In the genomic region with DNA sequence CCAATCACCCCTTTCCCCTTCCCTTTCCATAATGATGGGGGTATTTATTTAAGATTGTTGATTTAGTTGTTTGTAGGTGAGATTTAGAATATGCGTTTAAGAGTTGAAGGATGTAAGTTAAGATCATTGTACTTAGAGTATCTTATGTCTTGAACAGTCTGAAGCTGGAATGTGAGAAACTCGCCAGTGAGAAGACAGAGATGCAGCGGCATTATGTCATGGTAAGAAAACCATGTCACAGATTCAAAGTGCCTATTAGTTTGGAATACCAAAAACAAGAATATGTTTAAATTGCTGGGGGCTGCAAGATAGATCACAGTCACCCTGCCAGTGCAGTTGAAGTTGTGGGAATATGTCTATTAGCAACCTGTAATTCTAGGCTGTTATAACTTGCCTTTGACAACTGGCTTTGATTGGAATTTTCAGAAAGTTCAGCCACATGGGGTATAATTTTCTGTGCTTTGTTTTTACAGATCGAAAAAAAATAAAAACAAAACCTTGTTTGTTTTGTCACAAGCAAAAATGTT, we compare ENCODE assay signal across 9 cellular contexts. TPM values are rescaled to one million over a fixed set of nuclear protein-coding genes. Genes with fewer than 3 reads are reported as not detected.
A peak's percentile ranks its signal among the peaks of the same experiment; 100 is the strongest.
DNase-seq lines count a peak whose midpoint lies in the region; ATAC-seq and TF ChIP-seq lines count a peak whose summit lies in the region.
"Had no signal": no experiment of that assay in that cellular context is flagged by ENCODE, and none has a peak within 500 bp of the region (broad histone marks: within the 10 kb centered on the region; RNA-seq: fewer than 3 reads in every experiment).

No MANE protein-coding gene starts in this region.

- H3K27ac Mint-ChIP-seq in brain (peak overlapping the region in 4 of 5 experiments; percentile 92 to 96 (median 95)), memory B cell (no peak overlapping the region)

- H3K9me3 Mint-ChIP-seq in brain (peaks cover 0 to 4% (median 0%) of the 10 kb centered on the region in 5 experiments), memory B cell (no peaks in the 10 kb centered on the region)

- intact Hi-C loops in left cardiac atrium (cut with DNase I) (loop anchor here in 1 of 2 donors (5.0 to 10.0 kb wide), 2 partner anchors 38 to 90 kb away; no protein-coding TSS in a partner anchor), upper lobe of right lung (cut with DNase I) (no loop called here)

- peaks cover 57% of the 10 kb centered on the region for H3K27me3 Mint-ChIP-seq in brain
- peaks cover 3% of the 10 kb centered on the region for H3K27me3 Mint-ChIP-seq in memory B cell

- peaks cover 18% of the 10 kb centered on the region for H3K36me3 Mint-ChIP-seq in brain
- peaks cover 6% of the 10 kb centered on the region for H3K36me3 Mint-ChIP-seq in memory B cell

- H3K4me1 Mint-ChIP-seq in brain = peaks cover 55% of the 10 kb centered on the region
- peaks cover 35% of the 10 kb centered on the region for H3K4me1 Mint-ChIP-seq in memory B cell

- H3K27ac ChIP-seq in right atrium auricular region = peak overlapping the region; percentile 47 to 97
- no peak overlapping the region for H3K27ac ChIP-seq in upper lobe of right lung
- H3K27ac ChIP-seq: SK-N-MC had no signal

- H3K36me3 ChIP-seq in right atrium auricular region (no peaks in the 10 kb centered on the region), upper lobe of right lung (no peaks in the 10 kb centered on the region)

- H3K4me1 ChIP-seq in right atrium auricular region (peaks cover 0 to 47% of the 10 kb centered on the region in 2 donors), upper lobe of right lung (peaks cover 30% of the 10 kb centered on the region)

- no peaks in the 10 kb centered on the region for H3K27me3 ChIP-seq in right atrium auricular region
- no peaks in the 10 kb centered on the region for H3K27me3 ChIP-seq in upper lobe of right lung

- TF ChIP-seq CTCF in right atrium auricular region (IDR thresholded peaks at IDR 0.05) (no peak), brain (conservative IDR thresholded peaks at IDR 0.05) (no peak), upper lobe of right lung (IDR thresholded peaks at IDR 0.05) (no peak)

- H3K4me3 ChIP-seq in right atrium auricular region (peak overlapping the region in 1 of 2 donors; percentile 98), upper lobe of right lung (peak overlapping the region; percentile 92)
- H3K4me3 ChIP-seq: SK-N-MC had no signal

- no peak for ATAC-seq in left cardiac atrium
- no peak for ATAC-seq in memory B cell (ENCODE audit: low read depth)
- no peak for ATAC-seq in upper lobe of right lung

- H3K4me3 Mint-ChIP-seq in brain (peak overlapping the region; percentile 91 to 98 (median 95)), memory B cell (peak overlapping the region; percentile 9)

- H3K9me3 ChIP-seq in right atrium auricular region (no peaks in the 10 kb centered on the region), upper lobe of right lung (no peaks in the 10 kb centered on the region)

- no peak for DNase-seq in right atrium auricular region (ENCODE audit: low spot score)
- DNase-seq in left cardiac atrium = no peak
- no peak for DNase-seq in memory B cell (ENCODE audit: low spot score in 2 of 2)
- no peak for DNase-seq in upper lobe of right lung
- DNase-seq in NCI-H2171 (lab: John Stamatoyannopoulos, UW) = no peak
- DNase-seq in NCI-H748 treated with DMSO at 0.1 percent for 48 hours (lab: John Stamatoyannopoulos, UW) = no peak
- DNase-seq in NCI-H226 = no peak

RNA-seq across cellular contexts. Expression of gene TLE4, which starts 3.0 kb away (rescaled TPM):
- total RNA-seq in right atrium auricular region = 10 to 100 TPM; 18.9 to 26.1 TPM
- total RNA-seq in left cardiac atrium = 10 to 100 TPM; 16.2 to 16.3 TPM
- 24.9 TPM for polyA plus RNA-seq in brain (ENCODE audit: insufficient read depth, low read depth, low replicate concordance)
- total RNA-seq in upper lobe of right lung = 37.1 TPM
